In genomic region chr3:132840201-132840700, GRCh38 we compare ENCODE assay signal across 25 cellular contexts.
"Had no signal": no experiment of that assay in that cellular context is flagged by ENCODE, and none has a peak within 500 bp of the region (broad histone marks: within the 10 kb centered on the region; RNA-seq: fewer than 3 reads in every experiment).

No MANE protein-coding gene starts in this region.

- H3K9me3 ChIP-seq: ascending aorta, MG63 had no signal

- H3K36me3 Mint-ChIP-seq: activated CD8-positive, alpha-beta memory T cell treated with anti-CD3 and anti-CD28 coated beads, Interleukin-2, amount 10 ng/mL, durations not matched to agents 7 days and 5 days; activated naive CD4-positive, alpha-beta T cell treated with anti-CD3 and anti-CD28 coated beads, Interleukin-2, amount 50 U/mL, for 72 hours; brain had no signal

- H3K27ac Mint-ChIP-seq: activated B cell treated with CpG ODN at 0.5 μM for 24 hours; activated CD4-positive, alpha-beta T cell treated with anti-CD3 and anti-CD28 coated beads, Interleukin-2, amount 10 ng/mL, durations not matched to agents 24 days and 14 days; activated CD8-positive, alpha-beta memory T cell treated with anti-CD3 and anti-CD28 coated beads, Interleukin-2, amount 10 ng/mL, durations not matched to agents 7 days and 5 days; activated naive CD4-positive, alpha-beta T cell treated with anti-CD3 and anti-CD28 coated beads, Interleukin-2, amount 50 U/mL, for 72 hours; activated naive CD8-positive, alpha-beta T cell treated with anti-CD3 and anti-CD28 coated beads, Interleukin-2, amount 50 U/mL, for 24 hours; activated T-cell treated with anti-CD3 and anti-CD28 coated beads, Interleukin-2, amount 50 U/mL, for 24 hours; activated T-helper 1 cell treated with anti-CD3 and anti-CD28 coated beads, Interleukin-12 subunit alpha, Interleukin-12 subunit beta, Interleukin-2, Interleukin-4 antibody, amounts not matched to agents 30 ng/mL and 10 ng/mL and 1 ng/mL, durations not matched to agents 14 hours and 24 hours and 36 hours; brain had no signal

- H3K4me3 ChIP-seq: ascending aorta, MG63, SK-N-MC had no signal

- DNase-seq: activated B cell treated with CpG ODN at 0.5 μM for 24 hours; activated CD4-positive, alpha-beta T cell treated with anti-CD3 and anti-CD28 coated beads for 1 hour; activated CD4-positive, alpha-beta T cell treated with anti-CD3 and anti-CD28 coated beads, Interleukin-2, amount 10 ng/mL, durations not matched to agents 24 days and 14 days; activated CD4-positive, alpha-beta T cell treated with anti-CD3 and anti-CD28 coated beads, Interleukin-2, amount 50 U/mL, for 48 hours; activated CD8-positive, alpha-beta memory T cell treated with anti-CD3 and anti-CD28 coated beads, Interleukin-2, amount 10 ng/mL, durations not matched to agents 7 days and 5 days; activated effector memory CD4-positive, alpha-beta T cell treated with Interleukin-2 at 50 U/mL for 16 hours; activated naive CD4-positive, alpha-beta T cell; activated naive CD8-positive, alpha-beta T cell treated with anti-CD3 and anti-CD28 coated beads, Interleukin-2, amount 50 U/mL, for 24 hours; activated T-cell treated with anti-CD3 and anti-CD28 coated beads, Interleukin-2, amount 50 U/mL, for 24 hours; amniotic stem cell; MG63; MV-4-11; NCI-H1092 treated with DMSO at 0.1 percent for 48 hours; NCI-H1436; NCI-H1694 treated with DMSO at 0.1 percent for 48 hours; NCI-H2081; NCI-H345; NCI-H510A; NCI-H526 treated with DMSO at 0.1 percent for 48 hours; SIG-M5 had no signal

- H3K27ac ChIP-seq: ascending aorta, SK-N-MC had no signal

- ATAC-seq: activated CD8-positive, alpha-beta memory T cell treated with anti-CD3 and anti-CD28 coated beads, Interleukin-2, amount 10 ng/mL, durations not matched to agents 7 days and 5 days; activated naive CD4-positive, alpha-beta T cell treated with anti-CD3 and anti-CD28 coated beads, Interleukin-2, amount 50 U/mL, for 72 hours; activated naive CD8-positive, alpha-beta T cell treated with anti-CD3 and anti-CD28 coated beads, Interleukin-2, amount 50 U/mL, for 24 hours had no signal

- H3K9me3 Mint-ChIP-seq: activated B cell treated with CpG ODN at 0.5 μM for 24 hours; activated CD4-positive, alpha-beta T cell treated with anti-CD3 and anti-CD28 coated beads, Interleukin-2, amount 10 ng/mL, durations not matched to agents 24 days and 14 days; activated naive CD4-positive, alpha-beta T cell treated with anti-CD3 and anti-CD28 coated beads, Interleukin-2, amount 50 U/mL, for 72 hours; activated naive CD8-positive, alpha-beta T cell treated with anti-CD3 and anti-CD28 coated beads, Interleukin-2, amount 50 U/mL, for 24 hours; activated T-cell treated with anti-CD3 and anti-CD28 coated beads, Interleukin-2, amount 50 U/mL, for 24 hours; activated T-helper 1 cell treated with anti-CD3 and anti-CD28 coated beads, Interleukin-12 subunit alpha, Interleukin-12 subunit beta, Interleukin-2, Interleukin-4 antibody, amounts not matched to agents 30 ng/mL and 10 ng/mL and 1 ng/mL, durations not matched to agents 14 hours and 24 hours and 36 hours; brain had no signal

- H3K36me3 ChIP-seq: ascending aorta, MG63 had no signal

- H3K4me1 Mint-ChIP-seq: activated B cell treated with CpG ODN at 0.5 μM for 24 hours; activated CD4-positive, alpha-beta T cell treated with anti-CD3 and anti-CD28 coated beads, Interleukin-2, amount 10 ng/mL, durations not matched to agents 24 days and 14 days; activated CD8-positive, alpha-beta memory T cell treated with anti-CD3 and anti-CD28 coated beads, Interleukin-2, amount 10 ng/mL, durations not matched to agents 7 days and 5 days; activated naive CD8-positive, alpha-beta T cell treated with anti-CD3 and anti-CD28 coated beads, Interleukin-2, amount 50 U/mL, for 24 hours had no signal

- H3K4me1 ChIP-seq: ascending aorta had no signal

- H3K27me3 ChIP-seq: ascending aorta had no signal

- H3K4me3 Mint-ChIP-seq: activated B cell treated with CpG ODN at 0.5 μM for 24 hours; activated CD4-positive, alpha-beta T cell treated with anti-CD3 and anti-CD28 coated beads, Interleukin-2, amount 10 ng/mL, durations not matched to agents 24 days and 14 days; activated CD8-positive, alpha-beta memory T cell treated with anti-CD3 and anti-CD28 coated beads, Interleukin-2, amount 10 ng/mL, durations not matched to agents 7 days and 5 days; activated naive CD8-positive, alpha-beta T cell treated with anti-CD3 and anti-CD28 coated beads, Interleukin-2, amount 50 U/mL, for 24 hours; activated T-cell treated with anti-CD3 and anti-CD28 coated beads, Interleukin-2, amount 50 U/mL, for 24 hours; activated T-helper 1 cell treated with anti-CD3 and anti-CD28 coated beads, Interleukin-12 subunit alpha, Interleukin-12 subunit beta, Interleukin-2, Interleukin-4 antibody, amounts not matched to agents 30 ng/mL and 10 ng/mL and 1 ng/mL, durations not matched to agents 14 hours and 24 hours and 36 hours; brain had no signal
